14 cellular contexts compared by ENCODE assay signal in the genomic region with DNA sequence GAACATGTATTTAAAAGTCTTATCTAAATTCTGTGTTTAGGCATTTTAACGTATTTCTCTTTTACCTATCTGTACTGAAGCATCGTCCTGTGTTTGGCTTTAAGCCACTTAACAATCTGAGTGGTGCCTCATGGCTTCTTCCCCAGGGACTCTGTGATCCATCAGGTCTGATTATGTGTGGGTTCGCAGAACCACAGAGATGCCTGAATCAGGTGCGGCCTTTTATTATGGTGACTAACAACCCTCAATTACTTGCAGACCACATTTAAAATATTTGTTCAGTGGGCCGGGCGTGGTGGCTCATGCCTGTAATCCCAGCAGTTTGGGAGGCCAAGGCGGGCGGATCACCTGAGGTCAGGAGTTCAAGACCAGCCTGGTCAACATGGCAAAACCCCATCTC. TPM values are rescaled to one million over a fixed set of nuclear protein-coding genes. Genes with fewer than 3 reads are reported as not detected.
DNase-seq lines count a peak whose midpoint lies in the region; ATAC-seq and TF ChIP-seq lines count a peak whose summit lies in the region.
"Had no signal": no experiment of that assay in that cellular context is flagged by ENCODE, and none has a peak within 500 bp of the region (broad histone marks: within the 10 kb centered on the region; RNA-seq: fewer than 3 reads in every experiment).

No MANE protein-coding gene starts in this region.

- no peaks in the 10 kb centered on the region for H3K27me3 ChIP-seq in BE2C
- H3K27me3 ChIP-seq: heart right ventricle had no signal

- H3K36me3 ChIP-seq in BE2C, result no peaks in the 10 kb centered on the region

- H3K4me1 ChIP-seq in BE2C, result peaks cover 7% of the 10 kb centered on the region; the same call in 1 of the 2 replicates

- no peak overlapping the region for H3K4me3 ChIP-seq in AG09309 (ENCODE audit: control insufficient read depth, low read depth, low read length)
- no peak overlapping the region for H3K4me3 ChIP-seq in BE2C (ENCODE audit: low read depth, low read length)

- intact Hi-C loops in left colon (cut with DNase I, micrococcal nuclease), result loop anchor here in 1 of 2 donors (5.0 to 10.0 kb wide), 2 partner anchors 221 to 334 kb away; no protein-coding TSS in a partner anchor

- TF ChIP-seq CTCF in AG09309 (IDR thresholded peaks at IDR 0.05; ENCODE audit: control insufficient read depth, insufficient read depth, low read depth, low read length, missing control alignments) (no peak), BE2C (IDR thresholded peaks at IDR 0.05; ENCODE audit: low read depth, low read length) (no peak)

- ATAC-seq in left colon (peak; percentile 32), GM18870 (IDR thresholded peaks at IDR 0.05; ENCODE audit: unreplicated experiment) (no peak)

- no peaks in the 10 kb centered on the region for H3K9me3 ChIP-seq in BE2C
- H3K9me3 ChIP-seq: heart right ventricle had no signal

- DNase-seq in AG09309 (ENCODE audit: low read depth), result peak; percentile 54
- DNase-seq in LHCN-M2 (ENCODE audit: low read depth), result peak; percentile 63
- DNase-seq in amniotic epithelial cell (ENCODE audit: low read depth), result peak; percentile 80
- no peak for DNase-seq in left colon
- no peak for DNase-seq in mucosa of gallbladder (ENCODE audit: low spot score)
- DNase-seq in MV-4-11 (lab: John Stamatoyannopoulos, UW), result no peak
- no peak for DNase-seq in BE2C
- DNase-seq: activated CD4-positive, alpha-beta T cell treated with anti-CD3 and anti-CD28 coated beads for 1 hour; activated CD8-positive, alpha-beta memory T cell treated with anti-CD3 and anti-CD28 coated beads for 24 hours; heart right ventricle; NCI-H2029; nucleus accumbens; stimulated activated CD4-positive, alpha-beta T cell treated with anti-CD3 and anti-CD28 coated beads, Interleukin-4, amount 100 ng/mL, for 4 hours had no signal

RNA-seq across cellular contexts. Expression of a gene that starts 39.6 kb away (rescaled TPM):
- 17.3 and 19.3 TPM in 2 replicates for total RNA-seq in LHCN-M2 (2014; rRNA removed)
- polyA plus RNA-seq in LHCN-M2 (2012), result 29.8 TPM
- total RNA-seq in left colon, result 10 to 100 TPM; 42.6 to 48.9 TPM
- total RNA-seq in mucosa of gallbladder, result 54.7 TPM
- 27.3 TPM for polyA plus RNA-seq in BE2C (2012; ENCODE audit: insufficient read depth, insufficient read length, low read depth)

Comparison
In these comparisons a context has a peak if more than half of its experiments do, and no peak if none do; other contexts are left out.
1. DNase-seq: peak in AG09309 (single experiment), LHCN-M2 (single experiment) and amniotic epithelial cell (single experiment); none in left colon (0 of 2), mucosa of gallbladder (single experiment), MV-4-11 (single experiment) and BE2C (single experiment).